ENCODE assay signal across 18 cellular contexts in genomic region chr17:81109957-81110356, GRCh38. TPM values are rescaled to one million over a fixed set of nuclear protein-coding genes. Genes with fewer than 3 reads are reported as not detected.
"Had no signal": no experiment of that assay in that cellular context is flagged by ENCODE, and none has a peak within 500 bp of the region (broad histone marks: within the 10 kb centered on the region; RNA-seq: fewer than 3 reads in every experiment).

No MANE protein-coding gene starts in this region.

- H3K4me1 Mint-ChIP-seq: activated naive CD8-positive, alpha-beta T cell treated with anti-CD3 and anti-CD28 coated beads, Interleukin-2, amount 10 ng/mL, durations not matched to agents 7 days and 5 days had no signal

- H3K36me3 Mint-ChIP-seq: activated CD4-positive, alpha-beta memory T cell treated with anti-CD3 and anti-CD28 coated beads for 36 hours; activated naive CD8-positive, alpha-beta T cell treated with anti-CD3 and anti-CD28 coated beads, Interleukin-2, amount 10 ng/mL, durations not matched to agents 7 days and 5 days; natural killer cell treated with Interleukin-12 subunit alpha and Interleukin-12 subunit beta and Interleukin-15 and Interleukin-18, amount 100 ng/mL, for 72 hours had no signal

- H3K4me3 Mint-ChIP-seq: activated CD4-positive, alpha-beta memory T cell treated with anti-CD3 and anti-CD28 coated beads for 36 hours; activated CD4-positive, alpha-beta T cell treated with anti-CD3 and anti-CD28 coated beads for 36 hours; activated naive CD8-positive, alpha-beta T cell treated with anti-CD3 and anti-CD28 coated beads, Interleukin-2, amount 10 ng/mL, durations not matched to agents 7 days and 5 days; natural killer cell treated with Interleukin-12 subunit alpha and Interleukin-12 subunit beta and Interleukin-15 and Interleukin-18, amount 100 ng/mL, for 72 hours had no signal

- DNase-seq: activated CD4-positive, alpha-beta memory T cell treated with anti-CD3 and anti-CD28 coated beads for 36 hours; activated CD4-positive, alpha-beta T cell treated with anti-CD3 and anti-CD28 coated beads for 36 hours; activated gamma-delta T cell treated with Interleukin-2 at 50 U/mL for 16 hours; activated naive CD8-positive, alpha-beta T cell treated with anti-CD3 and anti-CD28 coated beads, Interleukin-2, amount 10 ng/mL, durations not matched to agents 7 days and 5 days; activated T-cell treated with anti-CD3 and anti-CD28 coated beads, Interleukin-2, amount 50 U/mL, for 48 hours; aorta; heart right ventricle; mesendoderm; psoas muscle; right lobe of liver; stimulated activated naive CD8-positive, alpha-beta T cell treated with anti-CD3 and anti-CD28 coated beads, Interleukin-15, amount 100 ng/mL, for 72 hours; T-helper 9 cell; WERI-Rb-1 had no signal

- H3K9me3 Mint-ChIP-seq: activated CD4-positive, alpha-beta memory T cell treated with anti-CD3 and anti-CD28 coated beads for 36 hours; activated naive CD8-positive, alpha-beta T cell treated with anti-CD3 and anti-CD28 coated beads, Interleukin-2, amount 10 ng/mL, durations not matched to agents 7 days and 5 days; natural killer cell treated with Interleukin-12 subunit alpha and Interleukin-12 subunit beta and Interleukin-15 and Interleukin-18, amount 100 ng/mL, for 72 hours; stimulated activated naive CD8-positive, alpha-beta T cell treated with anti-CD3 and anti-CD28 coated beads, Interleukin-15, amount 100 ng/mL, for 72 hours had no signal

- H3K9me3 ChIP-seq: gastroesophageal sphincter, heart right ventricle, psoas muscle, right lobe of liver, thoracic aorta had no signal

- H3K4me3 ChIP-seq: gastroesophageal sphincter, heart right ventricle, psoas muscle, right lobe of liver, thoracic aorta had no signal

- H3K27me3 ChIP-seq: gastroesophageal sphincter, heart right ventricle, right lobe of liver had no signal

- ATAC-seq: activated CD4-positive, alpha-beta T cell treated with anti-CD3 and anti-CD28 coated beads for 36 hours; gastroesophageal sphincter; heart right ventricle; natural killer cell treated with Interleukin-12 subunit alpha and Interleukin-12 subunit beta and Interleukin-15 and Interleukin-18, amount 100 ng/mL, for 72 hours; psoas muscle; right lobe of liver; stimulated activated naive CD8-positive, alpha-beta T cell treated with anti-CD3 and anti-CD28 coated beads, Interleukin-15, amount 100 ng/mL, for 72 hours had no signal

- H3K27me3 Mint-ChIP-seq: activated CD4-positive, alpha-beta memory T cell treated with anti-CD3 and anti-CD28 coated beads for 36 hours; activated CD4-positive, alpha-beta T cell treated with anti-CD3 and anti-CD28 coated beads for 36 hours; activated naive CD8-positive, alpha-beta T cell treated with anti-CD3 and anti-CD28 coated beads, Interleukin-2, amount 10 ng/mL, durations not matched to agents 7 days and 5 days; natural killer cell treated with Interleukin-12 subunit alpha and Interleukin-12 subunit beta and Interleukin-15 and Interleukin-18, amount 100 ng/mL, for 72 hours; stimulated activated naive CD8-positive, alpha-beta T cell treated with anti-CD3 and anti-CD28 coated beads, Interleukin-15, amount 100 ng/mL, for 72 hours had no signal

- H3K27ac Mint-ChIP-seq: activated CD4-positive, alpha-beta memory T cell treated with anti-CD3 and anti-CD28 coated beads for 36 hours; activated CD4-positive, alpha-beta T cell treated with anti-CD3 and anti-CD28 coated beads for 36 hours; activated naive CD8-positive, alpha-beta T cell treated with anti-CD3 and anti-CD28 coated beads, Interleukin-2, amount 10 ng/mL, durations not matched to agents 7 days and 5 days; natural killer cell treated with Interleukin-12 subunit alpha and Interleukin-12 subunit beta and Interleukin-15 and Interleukin-18, amount 100 ng/mL, for 72 hours had no signal

- H3K4me1 ChIP-seq: gastroesophageal sphincter, heart right ventricle, psoas muscle, right lobe of liver had no signal

- H3K36me3 ChIP-seq: thoracic aorta had no signal

- H3K27ac ChIP-seq: gastroesophageal sphincter, heart right ventricle, psoas muscle, right lobe of liver, thoracic aorta had no signal

RNA-seq across cellular contexts. Expression of gene PVALEF, which starts 55.4 kb away (rescaled TPM):
- total RNA-seq: activated CD4-positive, alpha-beta memory T cell treated with anti-CD3 and anti-CD28 coated beads for 36 hours; activated CD4-positive, alpha-beta T cell treated with anti-CD3 and anti-CD28 coated beads for 36 hours; activated naive CD8-positive, alpha-beta T cell treated with anti-CD3 and anti-CD28 coated beads, Interleukin-2, amount 10 ng/mL, durations not matched to agents 7 days and 5 days; aorta; gastroesophageal sphincter; heart right ventricle; lower leg skin; natural killer cell treated with Interleukin-12 subunit alpha and Interleukin-12 subunit beta and Interleukin-15 and Interleukin-18, amount 100 ng/mL, for 72 hours; osteocyte; psoas muscle; right lobe of liver; thoracic aorta had no signal

RNA-seq across cellular contexts. Expression of gene AATK, which starts 56.1 kb away (rescaled TPM):
- total RNA-seq: osteocyte had no signal
